ENCODE assay signal across 35 cellular contexts in the genomic region with DNA sequence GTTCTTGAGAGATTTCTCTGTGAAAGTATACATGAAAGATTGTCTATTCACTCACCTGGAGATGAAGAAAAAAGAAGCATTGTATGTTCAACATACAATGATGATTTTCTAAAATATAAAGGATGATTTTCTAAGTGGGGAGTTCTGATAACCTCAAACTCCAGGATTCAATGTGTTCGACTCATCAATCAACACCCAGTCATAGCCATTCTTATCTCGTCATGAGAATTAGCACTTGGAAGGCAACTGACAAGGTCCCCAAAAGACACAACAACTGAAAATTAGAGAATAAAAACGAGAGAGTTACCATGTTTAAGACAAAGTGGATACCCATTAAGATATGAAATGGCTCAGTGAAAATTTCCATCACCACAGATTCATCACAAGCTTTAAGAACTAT.
"Had no signal": no experiment of that assay in that cellular context is flagged by ENCODE, and none has a peak within 500 bp of the region (broad histone marks: within the 10 kb centered on the region; RNA-seq: fewer than 3 reads in every experiment).

No MANE protein-coding gene starts in this region.

- H3K27me3 ChIP-seq: MG63 had no signal

- H3K9me3 ChIP-seq: MG63 had no signal

- DNase-seq: Karpas-422, Kasumi-1, MG63, MM.1S, MV-4-11, NCI-H1048, NCI-H1092 treated with DMSO at 0.1 percent for 48 hours, NCI-H1105, NCI-H1105 treated with DMSO at 0.1 percent for 48 hours, NCI-H1417, NCI-H1417 treated with DMSO at 0.1 percent for 48 hours, NCI-H1436, NCI-H1436 treated with DMSO at 0.1 percent for 48 hours, NCI-H146, NCI-H1694, NCI-H1694 treated with DMSO at 0.1 percent for 48 hours, NCI-H187, NCI-H187 treated with DMSO at 0.1 percent for 48 hours, NCI-H1930, NCI-H2029, NCI-H2029 treated with DMSO at 0.1 percent for 48 hours, NCI-H2081, NCI-H2081 treated with DMSO at 0.1 percent for 48 hours, NCI-H2107, NCI-H2171, NCI-H2171 treated with DMSO at 0.1 percent for 48 hours, NCI-H2227 treated with DMSO at 0.1 percent for 48 hours, NCI-H226, NCI-H345, NCI-H446, NCI-H446 treated with DMSO at 0.1 percent for 48 hours, NCI-H510A, NCI-H510A treated with DMSO at 0.1 percent for 48 hours, NCI-H524, NCI-H524 treated with DMSO at 0.1 percent for 48 hours had no signal

- H3K36me3 ChIP-seq: MG63 had no signal

- H3K4me3 ChIP-seq: MG63 had no signal
